Comparison of ENCODE assay signal across 9 cellular contexts in genomic region chr19:4328243-4328990, GRCh38. TPM values are rescaled to one million over a fixed set of nuclear protein-coding genes. Genes with fewer than 3 reads are reported as not detected.
DNase-seq lines count a peak whose midpoint lies in the region; ATAC-seq, FAIRE-seq and TF ChIP-seq lines count a peak whose summit lies in the region.
"Had no signal": no experiment of that assay in that cellular context is flagged by ENCODE, and none has a peak within 500 bp of the region (broad histone marks: within the 10 kb centered on the region; RNA-seq: fewer than 3 reads in every experiment).

No MANE protein-coding gene starts in this region.

- peaks cover 9% of the 10 kb centered on the region for H3K36me3 Mint-ChIP-seq in GM23338 (ENCODE audit: low read depth)

- peak; percentile 93 for DNase-seq in EL
- DNase-seq in GM23338 (ENCODE audit: low spot score) = peak; percentile 96
- DNase-seq in NAMALWA (ENCODE audit: low spot score) = peak; percentile 94
- peak; percentile 91 for DNase-seq in activated CD4-positive, CD25-positive, alpha-beta regulatory T cell treated with anti-CD3 and anti-CD28 coated beads, Interleukin-2, amount 50 U/mL, for 72 hours
- DNase-seq in cerebellum (ENCODE audit: low spot score) = peak; percentile 100
- DNase-seq in left kidney (ENCODE audit: low read depth, low spot score) = peak; percentile 98
- peak; percentile 79 to 99 (median 96) for DNase-seq in stimulated activated CD4-positive, alpha-beta T cell treated with anti-CD3 and anti-CD28 coated beads, Interleukin-1b, Interleukin-23, amount 100 ng/mL, for 24 hours (ENCODE audit: low read depth in 4 of 4, low spot score in 1 of 4)
- no peak for DNase-seq in HTR-8/SVneo (ENCODE audit: insufficient read length, low spot score)

- peak overlapping the region; percentile 86 for H3K4me3 Mint-ChIP-seq in GM23338

- H3K4me1 Mint-ChIP-seq in GM23338 = peaks cover 18% of the 10 kb centered on the region

- peak overlapping the region; percentile 84; the same call in 1 of the 2 replicates for H3K27ac ChIP-seq in GM23338 (ENCODE audit: low read depth)
- H3K27ac ChIP-seq: epithelial cell of prostate had no signal

- no peaks in the 10 kb centered on the region for H3K79me2 ChIP-seq in GM23338 (replicated peaks; ENCODE audit: insufficient read depth)

- H3F3A ChIP-seq in GM23338 (replicated peaks; ENCODE audit: low read depth) = peaks cover 6% of the 10 kb centered on the region; the same call in 1 of the 2 replicates

- no peak for TF ChIP-seq CTCF in GM23338 (conservative IDR thresholded peaks at IDR 0.05; ENCODE audit: low read depth in 2 of 2)

- peak; percentile 50 for ATAC-seq in GM23338

- H4K20me1 ChIP-seq in GM23338 (replicated peaks; ENCODE audit: insufficient read depth) = no peaks in the 10 kb centered on the region; the same call in 1 of the 2 replicates

- peak overlapping the region; percentile 85 for H2AFZ ChIP-seq in GM23338

- H3K9me3 Mint-ChIP-seq in GM23338 = no peaks in the 10 kb centered on the region

- peak overlapping the region; percentile 95 for H3K4me2 ChIP-seq in GM23338

- H3K36me3 ChIP-seq in GM23338 (ENCODE audit: insufficient read depth) = no peaks in the 10 kb centered on the region

- peak overlapping the region; percentile 78 for H3K4me3 ChIP-seq in GM23338

- H3K27ac Mint-ChIP-seq in GM23338 = peak overlapping the region; percentile 87; the same call in 1 of the 2 replicates

- FAIRE-seq in HTR-8/SVneo (lab: Jason Lieb, UNC) = no peak

- no peaks in the 10 kb centered on the region for H3K9me2 ChIP-seq in GM23338 (ENCODE audit: insufficient read depth)

- H3K27me3 ChIP-seq in GM23338 (ENCODE audit: insufficient read depth) = no peaks in the 10 kb centered on the region

- H3K4me1 ChIP-seq in GM23338 (ENCODE audit: insufficient read depth) = peaks cover 3% of the 10 kb centered on the region; the same call in 1 of the 2 replicates

- H3K27me3 Mint-ChIP-seq in GM23338 (ENCODE audit: insufficient read depth, low read depth, poor library complexity) = peaks cover 30% of the 10 kb centered on the region

TF ChIP-seq in GM23338, 12 proteins besides CTCF, POLR2A, EP300 and RAD21:
- TF ChIP-seq POLR2AphosphoS5 (IDR thresholded peaks at IDR 0.05; ENCODE audit: low read depth) (peak; percentile 98), STAT1 (IDR thresholded peaks at IDR 0.05; ENCODE audit: unreplicated experiment) (peak; percentile 98), CREB1 (CRISPR knock-in tag; IDR thresholded peaks at IDR 0.05; ENCODE audit: low read depth) (no peak)

RNA-seq across cellular contexts. Expression of gene STAP2, which starts 10.2 kb away (rescaled TPM):
- 9.2 and 15.1 TPM in 2 replicates for total RNA-seq in GM23338 (2014; rRNA removed; shearing (Covaris generic))
- polyA plus RNA-seq in GM23338 (2016; fragmentation: Nextera tagmentation; extraction: Ambion mirVana) = 20.7 and 21.7 TPM in 2 replicates
- total RNA-seq in cerebellum = 1.5 TPM

RNA-seq across cellular contexts. Expression of gene MPND, which starts 14.9 kb away (rescaled TPM):
- 9.1 and 15.6 TPM in 2 replicates for total RNA-seq in GM23338 (2014; rRNA removed; shearing (Covaris generic))
- polyA plus RNA-seq in GM23338 (2016; fragmentation: Nextera tagmentation; extraction: Ambion mirVana) = 11.8 and 22.5 TPM in 2 replicates
- total RNA-seq in cerebellum = 11.3 TPM

RNA-seq across cellular contexts. Expression of gene FSD1, which starts 24.0 kb away (rescaled TPM):
- total RNA-seq in GM23338 (2014; rRNA removed; shearing (Covaris generic)) = 54.0 and 82.9 TPM in 2 replicates
- polyA plus RNA-seq in GM23338 (2016; fragmentation: Nextera tagmentation; extraction: Ambion mirVana) = 50.7 and 52.1 TPM in 2 replicates
- 23.8 TPM for total RNA-seq in cerebellum

RNA-seq across cellular contexts. Expression of gene TMIGD2, which starts 26.2 kb away (rescaled TPM):
- total RNA-seq in GM23338 (2014; rRNA removed; shearing (Covaris generic)) = 0.76 and 0.93 TPM in 2 replicates
- 0.24 and 0.79 TPM in 2 replicates for polyA plus RNA-seq in GM23338 (2016; fragmentation: Nextera tagmentation; extraction: Ambion mirVana)
- 0.27 TPM for total RNA-seq in cerebellum

RNA-seq across cellular contexts. Expression of gene SHD, which starts 49.4 kb away (rescaled TPM):
- total RNA-seq in GM23338 (2014; rRNA removed; shearing (Covaris generic)) = 1.8 and 7.5 TPM in 2 replicates
- polyA plus RNA-seq in GM23338 (2016; fragmentation: Nextera tagmentation; extraction: Ambion mirVana) = 6.4 and 8.0 TPM in 2 replicates
- 10.1 TPM for total RNA-seq in cerebellum
